1 cellular context compared by ENCODE assay signal in genomic region chr5:181160144-181160754, GRCh38.
TF ChIP-seq lines count a peak whose summit lies in the region.

No MANE protein-coding gene starts in this region.

TF ChIP-seq in K562, 482 proteins besides CTCF, POLR2A, EP300 and RAD21 (continued from another document and continues in another):
- TF ChIP-seq UBTF (IDR thresholded peaks at IDR 0.05; ENCODE audit: borderline replicate concordance in 1 of 2, low read depth in 2 of 2, low read length in 2 of 2), result no peak
- TF ChIP-seq NFE2 (IDR thresholded peaks at IDR 0.05; ENCODE audit: low read depth), result peak; percentile 60; the same call in 1 of the 2 replicates
- TF ChIP-seq RBM34 (IDR thresholded peaks at IDR 0.05; ENCODE audit: borderline replicate concordance, insufficient read depth, low read length), result no peak
- TF ChIP-seq, protein P1, sequence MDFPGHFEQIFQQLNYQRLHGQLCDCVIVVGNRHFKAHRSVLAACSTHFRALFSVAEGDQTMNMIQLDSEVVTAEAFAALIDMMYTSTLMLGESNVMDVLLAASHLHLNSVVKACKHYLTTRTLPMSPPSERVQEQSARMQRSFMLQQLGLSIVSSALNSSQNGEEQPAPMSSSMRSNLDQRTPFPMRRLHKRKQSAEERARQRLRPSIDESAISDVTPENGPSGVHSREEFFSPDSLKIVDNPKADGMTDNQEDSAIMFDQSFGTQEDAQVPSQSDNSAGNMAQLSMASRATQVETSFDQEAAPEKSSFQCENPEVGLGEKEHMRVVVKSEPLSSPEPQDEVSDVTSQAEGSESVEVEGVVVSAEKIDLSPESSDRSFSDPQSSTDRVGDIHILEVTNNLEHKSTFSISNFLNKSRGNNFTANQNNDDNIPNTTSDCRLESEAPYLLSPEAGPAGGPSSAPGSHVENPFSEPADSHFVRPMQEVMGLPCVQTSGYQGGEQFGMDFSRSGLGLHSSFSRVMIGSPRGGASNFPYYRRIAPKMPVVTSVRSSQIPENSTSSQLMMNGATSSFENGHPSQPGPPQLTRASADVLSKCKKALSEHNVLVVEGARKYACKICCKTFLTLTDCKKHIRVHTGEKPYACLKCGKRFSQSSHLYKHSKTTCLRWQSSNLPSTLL (IDR thresholded peaks at IDR 0.05), result no peak
- TF ChIP-seq, protein P2, sequence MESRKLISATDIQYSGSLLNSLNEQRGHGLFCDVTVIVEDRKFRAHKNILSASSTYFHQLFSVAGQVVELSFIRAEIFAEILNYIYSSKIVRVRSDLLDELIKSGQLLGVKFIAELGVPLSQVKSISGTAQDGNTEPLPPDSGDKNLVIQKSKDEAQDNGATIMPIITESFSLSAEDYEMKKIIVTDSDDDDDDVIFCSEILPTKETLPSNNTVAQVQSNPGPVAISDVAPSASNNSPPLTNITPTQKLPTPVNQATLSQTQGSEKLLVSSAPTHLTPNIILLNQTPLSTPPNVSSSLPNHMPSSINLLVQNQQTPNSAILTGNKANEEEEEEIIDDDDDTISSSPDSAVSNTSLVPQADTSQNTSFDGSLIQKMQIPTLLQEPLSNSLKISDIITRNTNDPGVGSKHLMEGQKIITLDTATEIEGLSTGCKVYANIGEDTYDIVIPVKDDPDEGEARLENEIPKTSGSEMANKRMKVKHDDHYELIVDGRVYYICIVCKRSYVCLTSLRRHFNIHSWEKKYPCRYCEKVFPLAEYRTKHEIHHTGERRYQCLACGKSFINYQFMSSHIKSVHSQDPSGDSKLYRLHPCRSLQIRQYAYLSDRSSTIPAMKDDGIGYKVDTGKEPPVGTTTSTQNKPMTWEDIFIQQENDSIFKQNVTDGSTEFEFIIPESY (CRISPR knock-in tag; IDR thresholded peaks at IDR 0.05), result no peak
- TF ChIP-seq ETS2 (tag; IDR thresholded peaks at IDR 0.05; ENCODE audit: borderline replicate concordance, poor library complexity, severe bottlenecking), result no peak
- TF ChIP-seq, protein P3, sequence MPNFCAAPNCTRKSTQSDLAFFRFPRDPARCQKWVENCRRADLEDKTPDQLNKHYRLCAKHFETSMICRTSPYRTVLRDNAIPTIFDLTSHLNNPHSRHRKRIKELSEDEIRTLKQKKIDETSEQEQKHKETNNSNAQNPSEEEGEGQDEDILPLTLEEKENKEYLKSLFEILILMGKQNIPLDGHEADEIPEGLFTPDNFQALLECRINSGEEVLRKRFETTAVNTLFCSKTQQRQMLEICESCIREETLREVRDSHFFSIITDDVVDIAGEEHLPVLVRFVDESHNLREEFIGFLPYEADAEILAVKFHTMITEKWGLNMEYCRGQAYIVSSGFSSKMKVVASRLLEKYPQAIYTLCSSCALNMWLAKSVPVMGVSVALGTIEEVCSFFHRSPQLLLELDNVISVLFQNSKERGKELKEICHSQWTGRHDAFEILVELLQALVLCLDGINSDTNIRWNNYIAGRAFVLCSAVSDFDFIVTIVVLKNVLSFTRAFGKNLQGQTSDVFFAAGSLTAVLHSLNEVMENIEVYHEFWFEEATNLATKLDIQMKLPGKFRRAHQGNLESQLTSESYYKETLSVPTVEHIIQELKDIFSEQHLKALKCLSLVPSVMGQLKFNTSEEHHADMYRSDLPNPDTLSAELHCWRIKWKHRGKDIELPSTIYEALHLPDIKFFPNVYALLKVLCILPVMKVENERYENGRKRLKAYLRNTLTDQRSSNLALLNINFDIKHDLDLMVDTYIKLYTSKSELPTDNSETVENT (CRISPR knock-in tag; IDR thresholded peaks at IDR 0.05), result no peak
- TF ChIP-seq ATF1 (CRISPR knock-in tag; IDR thresholded peaks at IDR 0.05), result no peak
- peak; percentile 64 for TF ChIP-seq ATF1 (tag; IDR thresholded peaks at IDR 0.05)
- TF ChIP-seq DMBX1 (CRISPR knock-in tag; IDR thresholded peaks at IDR 0.05; ENCODE audit: borderline replicate concordance), result 0 out of 2 replicates have a peak, but pooled peaks have one; percentile 37
- no peak for TF ChIP-seq KDM2B (CRISPR knock-in tag; IDR thresholded peaks at IDR 0.05)
- TF ChIP-seq, protein P4, sequence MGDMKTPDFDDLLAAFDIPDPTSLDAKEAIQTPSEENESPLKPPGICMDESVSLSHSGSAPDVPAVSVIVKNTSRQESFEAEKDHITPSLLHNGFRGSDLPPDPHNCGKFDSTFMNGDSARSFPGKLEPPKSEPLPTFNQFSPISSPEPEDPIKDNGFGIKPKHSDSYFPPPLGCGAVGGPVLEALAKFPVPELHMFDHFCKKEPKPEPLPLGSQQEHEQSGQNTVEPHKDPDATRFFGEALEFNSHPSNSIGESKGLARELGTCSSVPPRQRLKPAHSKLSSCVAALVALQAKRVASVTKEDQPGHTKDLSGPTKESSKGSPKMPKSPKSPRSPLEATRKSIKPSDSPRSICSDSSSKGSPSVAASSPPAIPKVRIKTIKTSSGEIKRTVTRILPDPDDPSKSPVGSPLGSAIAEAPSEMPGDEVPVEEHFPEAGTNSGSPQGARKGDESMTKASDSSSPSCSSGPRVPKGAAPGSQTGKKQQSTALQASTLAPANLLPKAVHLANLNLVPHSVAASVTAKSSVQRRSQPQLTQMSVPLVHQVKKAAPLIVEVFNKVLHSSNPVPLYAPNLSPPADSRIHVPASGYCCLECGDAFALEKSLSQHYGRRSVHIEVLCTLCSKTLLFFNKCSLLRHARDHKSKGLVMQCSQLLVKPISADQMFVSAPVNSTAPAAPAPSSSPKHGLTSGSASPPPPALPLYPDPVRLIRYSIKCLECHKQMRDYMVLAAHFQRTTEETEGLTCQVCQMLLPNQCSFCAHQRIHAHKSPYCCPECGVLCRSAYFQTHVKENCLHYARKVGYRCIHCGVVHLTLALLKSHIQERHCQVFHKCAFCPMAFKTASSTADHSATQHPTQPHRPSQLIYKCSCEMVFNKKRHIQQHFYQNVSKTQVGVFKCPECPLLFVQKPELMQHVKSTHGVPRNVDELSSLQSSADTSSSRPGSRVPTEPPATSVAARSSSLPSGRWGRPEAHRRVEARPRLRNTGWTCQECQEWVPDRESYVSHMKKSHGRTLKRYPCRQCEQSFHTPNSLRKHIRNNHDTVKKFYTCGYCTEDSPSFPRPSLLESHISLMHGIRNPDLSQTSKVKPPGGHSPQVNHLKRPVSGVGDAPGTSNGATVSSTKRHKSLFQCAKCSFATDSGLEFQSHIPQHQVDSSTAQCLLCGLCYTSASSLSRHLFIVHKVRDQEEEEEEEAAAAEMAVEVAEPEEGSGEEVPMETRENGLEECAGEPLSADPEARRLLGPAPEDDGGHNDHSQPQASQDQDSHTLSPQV (IDR thresholded peaks at IDR 0.05), result peak; percentile 87
- no peak for TF ChIP-seq ZNF445 (CRISPR knock-in tag; IDR thresholded peaks at IDR 0.05; ENCODE audit: low read depth)
- TF ChIP-seq CHD2 (IDR thresholded peaks at IDR 0.05; ENCODE audit: low read depth, low read length), result no peak
- TF ChIP-seq NR3C1 (CRISPR knock-in tag; IDR thresholded peaks at IDR 0.05), result no peak
- TF ChIP-seq NBN (IDR thresholded peaks at IDR 0.05; ENCODE audit: low read depth), result no peak
- TF ChIP-seq ZBTB8A (IDR thresholded peaks at IDR 0.05; ENCODE audit: partially characterized antibody), result no peak
- TF ChIP-seq, protein P5, sequence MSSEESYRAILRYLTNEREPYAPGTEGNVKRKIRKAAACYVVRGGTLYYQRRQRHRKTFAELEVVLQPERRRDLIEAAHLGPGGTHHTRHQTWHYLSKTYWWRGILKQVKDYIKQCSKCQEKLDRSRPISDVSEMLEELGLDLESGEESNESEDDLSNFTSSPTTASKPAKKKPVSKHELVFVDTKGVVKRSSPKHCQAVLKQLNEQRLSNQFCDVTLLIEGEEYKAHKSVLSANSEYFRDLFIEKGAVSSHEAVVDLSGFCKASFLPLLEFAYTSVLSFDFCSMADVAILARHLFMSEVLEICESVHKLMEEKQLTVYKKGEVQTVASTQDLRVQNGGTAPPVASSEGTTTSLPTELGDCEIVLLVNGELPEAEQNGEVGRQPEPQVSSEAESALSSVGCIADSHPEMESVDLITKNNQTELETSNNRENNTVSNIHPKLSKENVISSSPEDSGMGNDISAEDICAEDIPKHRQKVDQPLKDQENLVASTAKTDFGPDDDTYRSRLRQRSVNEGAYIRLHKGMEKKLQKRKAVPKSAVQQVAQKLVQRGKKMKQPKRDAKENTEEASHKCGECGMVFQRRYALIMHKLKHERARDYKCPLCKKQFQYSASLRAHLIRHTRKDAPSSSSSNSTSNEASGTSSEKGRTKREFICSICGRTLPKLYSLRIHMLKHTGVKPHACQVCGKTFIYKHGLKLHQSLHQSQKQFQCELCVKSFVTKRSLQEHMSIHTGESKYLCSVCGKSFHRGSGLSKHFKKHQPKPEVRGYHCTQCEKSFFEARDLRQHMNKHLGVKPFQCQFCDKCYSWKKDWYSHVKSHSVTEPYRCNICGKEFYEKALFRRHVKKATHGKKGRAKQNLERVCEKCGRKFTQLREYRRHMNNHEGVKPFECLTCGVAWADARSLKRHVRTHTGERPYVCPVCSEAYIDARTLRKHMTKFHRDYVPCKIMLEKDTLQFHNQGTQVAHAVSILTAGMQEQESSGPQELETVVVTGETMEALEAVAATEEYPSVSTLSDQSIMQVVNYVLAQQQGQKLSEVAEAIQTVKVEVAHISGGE (CRISPR knock-in tag; IDR thresholded peaks at IDR 0.05), result no peak
- TF ChIP-seq MAFK (IDR thresholded peaks at IDR 0.05; ENCODE audit: low read length), result no peak
- no peak for TF ChIP-seq ZNF444 (CRISPR knock-in tag; IDR thresholded peaks at IDR 0.05)
- TF ChIP-seq PHTF2 (CRISPR knock-in tag; IDR thresholded peaks at IDR 0.05), result no peak
- no peak for TF ChIP-seq HES1 (IDR thresholded peaks at IDR 0.05; ENCODE audit: low read depth)
- TF ChIP-seq BRCA1 (IDR thresholded peaks at IDR 0.05), result no peak
- no peak for TF ChIP-seq BRCA1 (CRISPR knock-in tag; IDR thresholded peaks at IDR 0.05)
- no peak for TF ChIP-seq ZBTB43 (CRISPR knock-in tag; IDR thresholded peaks at IDR 0.05)
- no peak for TF ChIP-seq NFRKB (IDR thresholded peaks at IDR 0.05; ENCODE audit: low read depth)
- TF ChIP-seq PYGO2 (tag; IDR thresholded peaks at IDR 0.05), result no peak
- no peak for TF ChIP-seq TCF7L2 (IDR thresholded peaks at IDR 0.05; ENCODE audit: low read depth, low read length)
- TF ChIP-seq, protein P6, sequence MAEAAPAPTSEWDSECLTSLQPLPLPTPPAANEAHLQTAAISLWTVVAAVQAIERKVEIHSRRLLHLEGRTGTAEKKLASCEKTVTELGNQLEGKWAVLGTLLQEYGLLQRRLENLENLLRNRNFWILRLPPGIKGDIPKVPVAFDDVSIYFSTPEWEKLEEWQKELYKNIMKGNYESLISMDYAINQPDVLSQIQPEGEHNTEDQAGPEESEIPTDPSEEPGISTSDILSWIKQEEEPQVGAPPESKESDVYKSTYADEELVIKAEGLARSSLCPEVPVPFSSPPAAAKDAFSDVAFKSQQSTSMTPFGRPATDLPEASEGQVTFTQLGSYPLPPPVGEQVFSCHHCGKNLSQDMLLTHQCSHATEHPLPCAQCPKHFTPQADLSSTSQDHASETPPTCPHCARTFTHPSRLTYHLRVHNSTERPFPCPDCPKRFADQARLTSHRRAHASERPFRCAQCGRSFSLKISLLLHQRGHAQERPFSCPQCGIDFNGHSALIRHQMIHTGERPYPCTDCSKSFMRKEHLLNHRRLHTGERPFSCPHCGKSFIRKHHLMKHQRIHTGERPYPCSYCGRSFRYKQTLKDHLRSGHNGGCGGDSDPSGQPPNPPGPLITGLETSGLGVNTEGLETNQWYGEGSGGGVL (CRISPR knock-in tag; IDR thresholded peaks at IDR 0.05), result no peak
- no peak for TF ChIP-seq MAFG (tag; conservative IDR thresholded peaks at IDR 0.05)
- TF ChIP-seq ZKSCAN8 (CRISPR knock-in tag; IDR thresholded peaks at IDR 0.05), result no peak
- 0 out of 2 replicates have a peak, but pooled peaks have one; percentile 54 for TF ChIP-seq SRSF3 (IDR thresholded peaks at IDR 0.05; ENCODE audit: insufficient read depth, low read length)
- peak; percentile 43 for TF ChIP-seq MEIS2 (IDR thresholded peaks at IDR 0.05; ENCODE audit: partially characterized antibody)
- TF ChIP-seq THRA (IDR thresholded peaks at IDR 0.05), result peak; percentile 76
- TF ChIP-seq FOXA3 (CRISPR knock-in tag; conservative IDR thresholded peaks at IDR 0.05 in 1 of 2, IDR thresholded peaks at IDR 0.05 in 1 of 2), result no peak
- TF ChIP-seq CBX3 (IDR thresholded peaks at IDR 0.05; ENCODE audit: borderline replicate concordance in 1 of 2, low read length in 2 of 2), result 0 out of 3 replicates have a peak, but pooled peaks of 1 of the 2 experiments have one; percentile 9
- TF ChIP-seq ZNF75A (CRISPR knock-in tag; IDR thresholded peaks at IDR 0.05), result no peak
- TF ChIP-seq ZKSCAN3 (CRISPR knock-in tag; IDR thresholded peaks at IDR 0.05), result no peak
